In the genomic region with DNA sequence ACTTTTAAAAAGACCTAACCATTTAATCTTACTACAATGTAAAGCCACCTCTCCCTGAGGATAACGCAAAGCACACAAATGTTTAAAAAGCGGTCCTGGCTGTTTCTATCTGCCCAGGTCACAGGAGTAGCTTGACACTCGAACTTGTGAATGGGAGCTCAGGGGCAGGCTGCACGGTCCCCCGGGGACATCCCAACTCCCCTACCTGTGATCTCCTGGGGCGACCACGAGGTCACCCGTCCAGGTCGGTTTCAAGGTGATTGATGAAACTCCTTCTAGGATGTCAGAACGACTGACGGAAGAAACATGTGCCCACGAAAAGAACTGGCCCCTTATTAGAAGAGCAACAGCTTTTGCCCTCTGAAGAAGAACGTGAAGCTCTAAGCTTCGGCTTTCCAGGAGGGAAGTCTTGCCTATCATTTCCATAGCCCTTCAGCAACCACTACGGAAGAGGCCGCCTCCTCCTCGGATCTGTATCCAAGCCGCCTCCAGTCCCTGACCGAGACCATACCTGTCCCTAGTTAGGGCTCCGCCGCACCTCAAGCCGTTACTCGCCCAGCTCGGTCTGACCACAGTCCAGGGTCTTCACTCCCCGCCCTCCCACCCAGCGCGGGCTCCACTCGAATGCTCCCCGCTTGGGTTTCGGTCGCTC, we compare ENCODE assay signal across 8 cellular contexts. TPM values are rescaled to one million over a fixed set of nuclear protein-coding genes. Genes with fewer than 3 reads are reported as not detected.
DNase-seq lines count a peak whose midpoint lies in the region; ATAC-seq, FAIRE-seq and TF ChIP-seq lines count a peak whose summit lies in the region.

No MANE protein-coding gene starts in this region.

- POLR2A ChIA-PET in A673 (lab: Charles Lee; ENCODE audit: low non-redundant PET) (interaction anchor here (0.5 kb wide), 1 partner anchor 296 kb away, joined by 3 read pairs; no protein-coding TSS in a partner anchor), HepG2 (lab: Yijun Ruan, JAX) (interaction anchor here (1.0 to 2.6 kb wide), 25 partner anchors 8 to 369 kb away, joined by 3 to 23 read pairs (median 5); partner anchors contain the start of gene OSBPL3)

- peak overlapping the region; percentile 97 to 99 for H3K4me3 Mint-ChIP-seq in stimulated activated naive CD8-positive, alpha-beta T cell treated with anti-CD3 and anti-CD28 coated beads, Interleukin-15, amount 100 ng/mL, for 72 hours

- intact Hi-C loops in A673 (cut with micrococcal nuclease; ENCODE audit: unreplicated experiment): no loop called here
- intact Hi-C loops in HepG2 (cut with micrococcal nuclease; ENCODE audit: unreplicated experiment): no loop called here
- intact Hi-C loops in posterior cingulate gyrus (cut with DNase I): no loop called here

- DNase-seq in A673 (ENCODE audit: low spot score) (peak; percentile 17), RKO (ENCODE audit: low spot score) (peak; percentile 20), brain microvascular endothelial cell (no peak), HepG2 (ENCODE audit: low spot score) (no peak), SKM-1 (lab: John Stamatoyannopoulos, UW; ENCODE audit: unreplicated experiment) (no peak), posterior cingulate gyrus (no peak)
- DNase-seq in stimulated activated naive CD8-positive, alpha-beta T cell treated with anti-CD3 and anti-CD28 coated beads, Interleukin-15, amount 100 ng/mL, for 72 hours: peak; percentile 26 to 40

- peaks cover 41% of the 10 kb centered on the region for H3K4me1 Mint-ChIP-seq in stimulated activated naive CD8-positive, alpha-beta T cell treated with anti-CD3 and anti-CD28 coated beads, Interleukin-15, amount 100 ng/mL, for 72 hours

- H3K27me3 ChIP-seq in A673 (replicated peaks; ENCODE audit: insufficient read depth, low read depth, low read length, poor library complexity) (no peaks in the 10 kb centered on the region), brain microvascular endothelial cell (replicated peaks) (no peaks in the 10 kb centered on the region), HepG2 (ENCODE audit: control insufficient read depth in 1 of 2, insufficient read depth in 2 of 2, low read length in 2 of 2) (no peaks in the 10 kb centered on the region; a peak in 2 of 5 replicates)

- peak overlapping the region; percentile 100 for H3K27ac Mint-ChIP-seq in stimulated activated naive CD8-positive, alpha-beta T cell treated with anti-CD3 and anti-CD28 coated beads, Interleukin-15, amount 100 ng/mL, for 72 hours

- TF ChIP-seq EP300 in HepG2 (IDR thresholded peaks at IDR 0.05; ENCODE audit: low read depth in 2 of 2, low read length in 2 of 2) (no peak), HepG2 (CRISPR knock-in tag; IDR thresholded peaks at IDR 0.05; ENCODE audit: borderline replicate concordance) (no peak)

- H3K27me3 Mint-ChIP-seq in stimulated activated naive CD8-positive, alpha-beta T cell treated with anti-CD3 and anti-CD28 coated beads, Interleukin-15, amount 100 ng/mL, for 72 hours: no peaks in the 10 kb centered on the region

- CTCF ChIA-PET in A673 (lab: Charles Lee) (interaction anchor here (0.6 to 0.7 kb wide), 2 partner anchors 617 to 677 kb away, joined by 3 read pairs; no protein-coding TSS in a partner anchor), HepG2 (lab: Yijun Ruan, JAX; ENCODE audit: low intra/inter-chr PET ratio, low total read pairs) (no interaction called here)

- H3K27ac ChIP-seq in A673 (ENCODE audit: low read depth, low read length, poor library complexity, severe bottlenecking) (peak overlapping the region; percentile 81), brain microvascular endothelial cell (peak overlapping the region; percentile 51), HepG2 (ENCODE audit: extremely low read length, insufficient read depth, low read length) (peak overlapping the region; percentile 81)

- BruUV-seq in A673 (replicated peaks; lab: Mats Ljungman, UMichigan) (no TSS peak), HepG2 (replicated peaks; lab: Mats Ljungman, UMichigan) (no TSS peak)

- peak overlapping the region; percentile 79 for H3K4me2 ChIP-seq in HepG2 (ENCODE audit: low read depth, low read length)

- no peak for TF ChIP-seq POLR2A in HepG2 (IDR thresholded peaks at IDR 0.05; ENCODE audit: insufficient read depth in 1 of 2, low read depth in 2 of 2, low read length in 2 of 2)

- H4K20me1 ChIP-seq in HepG2 (ENCODE audit: insufficient read depth, low read length): peaks cover 12% of the 10 kb centered on the region

- H2AFZ ChIP-seq in HepG2 (ENCODE audit: low read length): no peak overlapping the region

- H3K9me3 Mint-ChIP-seq in stimulated activated naive CD8-positive, alpha-beta T cell treated with anti-CD3 and anti-CD28 coated beads, Interleukin-15, amount 100 ng/mL, for 72 hours: no peaks in the 10 kb centered on the region

- peak; percentile 8 for ATAC-seq in GM21390 (IDR thresholded peaks at IDR 0.05; ENCODE audit: unreplicated experiment)
- peak; percentile 44 for ATAC-seq in HepG2
- no peak for ATAC-seq in stimulated activated naive CD8-positive, alpha-beta T cell treated with anti-CD3 and anti-CD28 coated beads, Interleukin-15, amount 100 ng/mL, for 72 hours

- H3K9ac ChIP-seq in HepG2 (ENCODE audit: insufficient read depth, low read depth, low read length): peak overlapping the region; percentile 97

- H3K9me3 ChIP-seq in A673 (ENCODE audit: low read depth, low read length, poor library complexity, severe bottlenecking) (no peaks in the 10 kb centered on the region), HepG2 (ENCODE audit: low read length) (no peaks in the 10 kb centered on the region)

- 0% methylated on average over 10 of the region's 31 CpGs for WGBS in HepG2 (ENCODE audit: low lambda C conversion rate)

- no peak for FAIRE-seq in HepG2 (lab: Jason Lieb, UNC)

- TF ChIP-seq RAD21 in HepG2 (CRISPR knock-in tag; IDR thresholded peaks at IDR 0.05): no peak

- in situ Hi-C loops in brain microvascular endothelial cell (cut with HindIII; ENCODE audit: low pct_ligation_motif_present, low sequenced_read_pairs) (no loop called here), HepG2 (cut with HindIII; ENCODE audit: extremely low pct_ligation_motif_present, low pct_unique_long_range_greater_than_20kb) (no loop called here)

- H3K36me3 ChIP-seq in A673 (ENCODE audit: insufficient read depth, low read length, poor library complexity, severe bottlenecking): peaks cover 43% of the 10 kb centered on the region
- peaks cover 12% of the 10 kb centered on the region for H3K36me3 ChIP-seq in brain microvascular endothelial cell (replicated peaks)
- H3K36me3 ChIP-seq in HepG2 (replicated peaks in 1 of 2; ENCODE audit: control insufficient read depth in 1 of 2, insufficient read depth in 2 of 2, low read length in 2 of 2): peaks cover 2 to 23% of the 10 kb centered on the region in 2 experiments; a peak in 3 of 5 replicates

- peaks cover 20% of the 10 kb centered on the region for H3K79me2 ChIP-seq in HepG2 (ENCODE audit: insufficient read depth, low read length)

- TF ChIP-seq CTCF in A673 (conservative IDR thresholded peaks at IDR 0.05; ENCODE audit: low read depth, low read length): no peak
- TF ChIP-seq CTCF in brain microvascular endothelial cell (IDR thresholded peaks at IDR 0.05; ENCODE audit: low read depth, low read length, missing control alignments): no peak
- TF ChIP-seq CTCF in HepG2 (CRISPR knock-in tag; IDR thresholded peaks at IDR 0.05): no peak

- no peaks in the 10 kb centered on the region for H3K4me1 ChIP-seq in A673 (ENCODE audit: insufficient read depth, low read length, poor library complexity, severe bottlenecking)
- H3K4me1 ChIP-seq in HepG2 (ENCODE audit: insufficient read depth, low read length): peaks cover 15% of the 10 kb centered on the region

- H3K4me3 ChIP-seq in A673 (ENCODE audit: low read depth, low read length, poor library complexity, severe bottlenecking): peak overlapping the region; percentile 87
- peak overlapping the region; percentile 95 for H3K4me3 ChIP-seq in brain microvascular endothelial cell (ENCODE audit: low read depth, low read length)
- H3K4me3 ChIP-seq in HepG2 (replicated peaks in 1 of 3; ENCODE audit: insufficient read depth in 1 of 3, low read depth in 2 of 3, low read length in 3 of 3): peak overlapping the region; percentile 83 to 87 (median 85)

TF ChIP-seq in HepG2, 621 proteins besides CTCF, POLR2A, EP300 and RAD21 (continues in another document):
- TF ChIP-seq ZNF354B (CRISPR knock-in tag; IDR thresholded peaks at IDR 0.05): no peak
- 0 out of 2 replicates have a peak, but pooled peaks have one; percentile 1 for TF ChIP-seq ZNF441 (CRISPR knock-in tag; IDR thresholded peaks at IDR 0.05; ENCODE audit: borderline replicate concordance)
- TF ChIP-seq ZNF841 (CRISPR knock-in tag; IDR thresholded peaks at IDR 0.05; ENCODE audit: borderline replicate concordance): peak; percentile 34; the same call in 1 of the 2 replicates
- TF ChIP-seq MTF2 (CRISPR knock-in tag; IDR thresholded peaks at IDR 0.05; ENCODE audit: borderline replicate concordance): 0 out of 2 replicates have a peak, but pooled peaks have one; percentile 19
- TF ChIP-seq NPAS2 (CRISPR knock-in tag; IDR thresholded peaks at IDR 0.05; ENCODE audit: borderline replicate concordance): no peak
- peak; percentile 35; the same call in 1 of the 2 replicates for TF ChIP-seq NCOA1 (CRISPR knock-in tag; IDR thresholded peaks at IDR 0.05)

RNA-seq across cellular contexts. Expression of gene CYCS, which starts 0.4 kb away (rescaled TPM):
- 274 and 350 TPM in 2 replicates for total RNA-seq in A673 (2021)
- total RNA-seq in HepG2 (2016; rRNA removed; fragmentation: Illumina TruSeq; extraction: Trizol): 202 and 328 TPM in 2 replicates
- total RNA-seq in HepG2 (2016; cell fraction: cytosol; rRNA removed; fragmentation: Illumina TruSeq; extraction: Trizol; ENCODE audit: low read depth): 39.6 and 45.3 TPM in 2 replicates
- 207 and 339 TPM in 2 replicates for total RNA-seq in HepG2 (2016; cell fraction: insoluble cytoplasmic fraction; rRNA removed; fragmentation: Illumina TruSeq; extraction: Trizol)
- total RNA-seq in HepG2 (2016; cell fraction: membrane; rRNA removed; fragmentation: Illumina TruSeq; extraction: Trizol): 73.1 and 74.7 TPM in 2 replicates
- 70.5 and 80.2 TPM in 2 replicates for total RNA-seq in HepG2 (2016; cell fraction: nucleus; rRNA removed; fragmentation: Illumina TruSeq; extraction: Trizol)
- polyA plus RNA-seq in HepG2 (2011; rRNA removed): 26.5 and 35.9 TPM in 2 replicates
- 10.6 and 20.5 TPM in 2 replicates for polyA plus RNA-seq in HepG2 (2011; cell fraction: cytosol; rRNA removed)
- 5.9 and 8.4 TPM in 2 replicates for polyA plus RNA-seq in HepG2 (2011; cell fraction: nucleus; rRNA removed)
- polyA plus RNA-seq in HepG2 (2012): 96.6 and 104 TPM in 2 replicates
- 66.8 and 78.2 TPM in 2 replicates for polyA plus RNA-seq in HepG2 (2016; cell fraction: cytosol; fragmentation: Illumina TruSeq; extraction: Trizol; ENCODE audit: low read depth)
- polyA plus RNA-seq in HepG2 (2016; cell fraction: insoluble cytoplasmic fraction; fragmentation: Illumina TruSeq; extraction: Trizol; ENCODE audit: low read depth): 412 and 459 TPM in 2 replicates
- polyA plus RNA-seq in HepG2 (2016; cell fraction: membrane; fragmentation: Illumina TruSeq; extraction: Trizol; ENCODE audit: low read depth): 98.0 and 112 TPM in 2 replicates
- 127 and 128 TPM in 2 replicates for polyA plus RNA-seq in HepG2 (2016; cell fraction: nucleus; fragmentation: Illumina TruSeq; extraction: Trizol; ENCODE audit: insufficient read depth, low read depth)
- 7.8 and 22.6 TPM in 2 replicates for polyA minus RNA-seq in HepG2 (2011; rRNA and poly(A)+ RNA removed; ENCODE audit: low replicate concordance)
- 20.9 and 23.8 TPM in 2 replicates for polyA minus RNA-seq in HepG2 (2011; cell fraction: cytosol; rRNA and poly(A)+ RNA removed)
- 45.5 and 49.6 TPM in 2 replicates for polyA minus RNA-seq in HepG2 (2011; cell fraction: nucleus; rRNA and poly(A)+ RNA removed)

Comparison
In these comparisons a context has a peak if more than half of its experiments do, and no peak if none do; other contexts are left out.
1. DNase-seq: peak in A673 (single experiment), RKO (single experiment) and stimulated activated naive CD8-positive, alpha-beta T cell treated with anti-CD3 and anti-CD28 coated beads, Interleukin-15, amount 100 ng/mL, for 72 hours (2 of 2); none in brain microvascular endothelial cell (single experiment), HepG2 (single experiment), SKM-1 (single experiment) and posterior cingulate gyrus (0 of 10).
2. Peak in every context shown above with its lines, with median percentiles within 50 percentile points of each other: H3K27ac ChIP-seq and H3K4me3 ChIP-seq.